14 cellular contexts compared by ENCODE assay signal in genomic region chr3:118760611-118761606, GRCh38.
DNase-seq lines count a peak whose midpoint lies in the region; ATAC-seq and TF ChIP-seq lines count a peak whose summit lies in the region.
"Had no signal": no experiment of that assay in that cellular context is flagged by ENCODE, and none has a peak within 500 bp of the region (broad histone marks: within the 10 kb centered on the region; RNA-seq: fewer than 3 reads in every experiment).

No MANE protein-coding gene starts in this region.

- H3K27me3 ChIP-seq in CD4-positive, alpha-beta T cell (ENCODE audit: control insufficient read depth, insufficient read depth, low read length) = no peaks in the 10 kb centered on the region
- H3K27me3 ChIP-seq: BLaER1 treated with 17β-estradiol and CSF1 and Interleukin-3, amounts not matched to agents 10 nM and 100 nM had no signal

- POLR2A ChIA-PET in CD4-positive, alpha-beta T cell (lab: Charles Lee) = no interaction called here

- H3K4me3 Mint-ChIP-seq in CD4-positive, alpha-beta T cell = no peak overlapping the region
- H3K4me3 Mint-ChIP-seq: activated T-helper 1 cell treated with anti-CD3 and anti-CD28 coated beads, Interleukin-12 subunit alpha, Interleukin-12 subunit beta, Interleukin-2, Interleukin-4 antibody, amounts not matched to agents 30 ng/mL and 10 ng/mL and 1 ng/mL, durations not matched to agents 14 hours and 24 hours and 36 hours; nephron had no signal

- CTCF ChIA-PET in CD4-positive, alpha-beta T cell (lab: Charles Lee) = no interaction called here

- no peaks in the 10 kb centered on the region for H3K9me3 ChIP-seq in CD4-positive, alpha-beta T cell (ENCODE audit: control insufficient read depth, low read length)
- H3K9me3 ChIP-seq: BLaER1 treated with 17β-estradiol and CSF1 and Interleukin-3, amounts not matched to agents 10 nM and 100 nM had no signal

- no peaks in the 10 kb centered on the region for H3K9me3 Mint-ChIP-seq in CD4-positive, alpha-beta T cell
- H3K9me3 Mint-ChIP-seq: activated T-helper 1 cell treated with anti-CD3 and anti-CD28 coated beads, Interleukin-12 subunit alpha, Interleukin-12 subunit beta, Interleukin-2, Interleukin-4 antibody, amounts not matched to agents 30 ng/mL and 10 ng/mL and 1 ng/mL, durations not matched to agents 14 hours and 24 hours and 36 hours; nephron had no signal

- no peak for TF ChIP-seq CTCF in CD4-positive, alpha-beta T cell (IDR thresholded peaks at IDR 0.05)

- ATAC-seq in GM21390 (IDR thresholded peaks at IDR 0.05; ENCODE audit: unreplicated experiment) (peak; percentile 53), GM21619 (IDR thresholded peaks at IDR 0.05; ENCODE audit: unreplicated experiment) (no peak)
- no peak for ATAC-seq in CD4-positive, alpha-beta T cell (ENCODE audit: poor library complexity)

- no peak overlapping the region for H3K27ac ChIP-seq in CD4-positive, alpha-beta T cell (ENCODE audit: low read depth, low read length)
- H3K27ac ChIP-seq: BLaER1 treated with 17β-estradiol and CSF1 and Interleukin-3, amounts not matched to agents 10 nM and 100 nM; epithelial cell of prostate had no signal

- no peaks in the 10 kb centered on the region for H3K27me3 Mint-ChIP-seq in CD4-positive, alpha-beta T cell

- H3K36me3 Mint-ChIP-seq in CD4-positive, alpha-beta T cell (ENCODE audit: low read depth) = no peaks in the 10 kb centered on the region

- no peak overlapping the region for H3K27ac Mint-ChIP-seq in CD4-positive, alpha-beta T cell
- H3K27ac Mint-ChIP-seq: activated T-helper 1 cell treated with anti-CD3 and anti-CD28 coated beads, Interleukin-12 subunit alpha, Interleukin-12 subunit beta, Interleukin-2, Interleukin-4 antibody, amounts not matched to agents 30 ng/mL and 10 ng/mL and 1 ng/mL, durations not matched to agents 14 hours and 24 hours and 36 hours; nephron had no signal

- no peaks in the 10 kb centered on the region for H3K4me1 Mint-ChIP-seq in CD4-positive, alpha-beta T cell (ENCODE audit: low read depth)

- DNase-seq in ELF-1 (ENCODE audit: low read depth, low spot score) = peak; percentile 12
- DNase-seq in NCI-H2029 (lab: John Stamatoyannopoulos, UW) = peak; percentile 46
- DNase-seq in iPS-NIHi7 (ENCODE audit: extremely low spot score) = peak; percentile 64
- DNase-seq in AG08395 (ENCODE audit: low spot score) = no peak
- DNase-seq in CD4-positive, alpha-beta T cell = no peak
- DNase-seq in NCI-H2171 treated with DMSO at 0.1 percent for 48 hours (lab: John Stamatoyannopoulos, UW) = no peak
- DNase-seq: stimulated activated CD4-positive, alpha-beta T cell treated with anti-CD3 and anti-CD28 coated beads, Interleukin-15, amount 100 ng/mL, for 24 hours; stimulated activated naive CD4-positive, alpha-beta T cell had no signal

- intact Hi-C loops in CD4-positive, alpha-beta T cell (cut with DNase I, micrococcal nuclease) = no loop called here

Comparison
In these comparisons a context has a peak if more than half of its experiments do, and no peak if none do; other contexts are left out.
1. DNase-seq: peak in ELF-1 (single experiment), NCI-H2029 (single experiment) and iPS-NIHi7 (single experiment); none in AG08395 (single experiment), CD4-positive, alpha-beta T cell (0 of 10) and NCI-H2171 treated with DMSO at 0.1 percent for 48 hours (single experiment).